Comparison of ENCODE assay signal across 1 cellular context in genomic region chr20:57666834-57667157, GRCh38.
TF ChIP-seq lines count a peak whose summit lies in the region.

No MANE protein-coding gene starts in this region.

TF ChIP-seq in H1, 55 proteins besides CTCF, POLR2A, EP300 and RAD21:
- TF ChIP-seq TAF7 (optimal IDR thresholded peaks at IDR 0.05; ENCODE audit: borderline replicate concordance, low read depth, low read length) (no peak), BACH1 (IDR thresholded peaks at IDR 0.05; ENCODE audit: low read length) (no peak), TEAD4 (IDR thresholded peaks at IDR 0.05; ENCODE audit: low read depth, low read length) (no peak)
